8 cellular contexts compared by ENCODE assay signal in genomic region chr3:130895690-130896089, GRCh38. TPM values are rescaled to one million over a fixed set of nuclear protein-coding genes. Genes with fewer than 3 reads are reported as not detected.
DNase-seq lines count a peak whose midpoint lies in the region; ATAC-seq and TF ChIP-seq lines count a peak whose summit lies in the region.

No MANE protein-coding gene starts in this region.

- H3K4me1 Mint-ChIP-seq in progenitor cell of endocrine pancreas (ENCODE audit: low read depth), result peaks cover 26% of the 10 kb centered on the region

- peak overlapping the region; percentile 82 for H3K4me3 ChIP-seq in NB4 (ENCODE audit: low read depth, low read length)
- peak overlapping the region; percentile 7 to 97 for H3K4me3 ChIP-seq in duodenal mucosa (ENCODE audit: low read depth in 1 of 2, low read length in 2 of 2)
- H3K4me3 ChIP-seq in sigmoid colon, result no peak overlapping the region

- H3K36me3 ChIP-seq in duodenal mucosa (ENCODE audit: control insufficient read depth in 1 of 2, insufficient read depth in 2 of 2, low read length in 2 of 2) (no peaks in the 10 kb centered on the region), sigmoid colon (no peaks in the 10 kb centered on the region)

- H3K4me1 ChIP-seq in duodenal mucosa (ENCODE audit: control insufficient read depth in 1 of 2, insufficient read depth in 2 of 2, low read length in 2 of 2) (peaks cover 18 to 27% of the 10 kb centered on the region in 2 donors), sigmoid colon (peaks cover 0 to 26% (median 23%) of the 10 kb centered on the region in 4 donors)

- no peak for TF ChIP-seq POLR2A in NB4 (IDR thresholded peaks at IDR 0.05; ENCODE audit: extremely low read depth, insufficient read length)
- no peak for TF ChIP-seq POLR2A in sigmoid colon (IDR thresholded peaks at IDR 0.05)

- H3K27ac ChIP-seq in duodenal mucosa (ENCODE audit: low read depth, low read length), result no peak overlapping the region
- no peak overlapping the region for H3K27ac ChIP-seq in sigmoid colon

- DNase-seq in NCI-H2107 treated with DMSO at 0.1 percent for 48 hours (lab: John Stamatoyannopoulos, UW; ENCODE audit: unreplicated experiment) (peak; percentile 62), NCI-H2107 (lab: John Stamatoyannopoulos, UW) (no peak), NB4 (ENCODE audit: low read depth) (no peak), progenitor cell of endocrine pancreas (ENCODE audit: low spot score, unreplicated experiment) (no peak), sigmoid colon (no peak)

- H3K4me3 Mint-ChIP-seq in progenitor cell of endocrine pancreas (ENCODE audit: low read depth), result peak overlapping the region; percentile 97

- H3K27ac Mint-ChIP-seq in progenitor cell of endocrine pancreas, result no peak overlapping the region

- H3K9me3 Mint-ChIP-seq in progenitor cell of endocrine pancreas (ENCODE audit: low read depth), result no peaks in the 10 kb centered on the region

- H3K27me3 Mint-ChIP-seq in progenitor cell of endocrine pancreas, result no peaks in the 10 kb centered on the region

- H3K9me3 ChIP-seq in duodenal mucosa (ENCODE audit: control insufficient read depth in 1 of 2, low read length in 2 of 2) (no peaks in the 10 kb centered on the region), sigmoid colon (no peaks in the 10 kb centered on the region)

- H3K36me3 Mint-ChIP-seq in progenitor cell of endocrine pancreas (ENCODE audit: insufficient read depth), result no peaks in the 10 kb centered on the region

- WGBS in sigmoid colon, 2 donors, result 87 to 91% methylated on average over 1 of the region's 1 CpG

- no peaks in the 10 kb centered on the region for H3K27me3 ChIP-seq in duodenal mucosa (ENCODE audit: control insufficient read depth in 1 of 2, insufficient read depth in 2 of 2, low read length in 2 of 2)
- no peaks in the 10 kb centered on the region for H3K27me3 ChIP-seq in sigmoid colon

- TF ChIP-seq EP300 in sigmoid colon (IDR thresholded peaks at IDR 0.05), result no peak

- peak overlapping the region in 1 of 2 donors; percentile 5 for H3K9ac ChIP-seq in duodenal mucosa (ENCODE audit: low read depth in 1 of 2, low read length in 2 of 2)

- no peak for TF ChIP-seq CTCF in NB4 (IDR thresholded peaks at IDR 0.05; ENCODE audit: low read depth, low read length)
- no peak for TF ChIP-seq CTCF in progenitor cell of endocrine pancreas (IDR thresholded peaks at IDR 0.05; ENCODE audit: unreplicated experiment)
- TF ChIP-seq CTCF in sigmoid colon (IDR thresholded peaks at IDR 0.05), result no peak

- no peak for ATAC-seq in GM19035 (IDR thresholded peaks at IDR 0.05; ENCODE audit: unreplicated experiment)
- no peak for ATAC-seq in HG03457 (IDR thresholded peaks at IDR 0.05; ENCODE audit: unreplicated experiment)

- intact Hi-C loops in sigmoid colon (cut with DNase I), result no loop called here

RNA-seq across cellular contexts. Expression of gene ATP2C1, which starts 1.8 kb away (rescaled TPM):
- total RNA-seq in progenitor cell of endocrine pancreas (82.7 and 83.5 TPM in 2 replicates), sigmoid colon (10 to 100 TPM; 35.2 to 46.7 (median 39.1) TPM)
- 10 to 100 TPM; 13.8 to 38.7 (median 19.0) TPM for polyA plus RNA-seq in sigmoid colon

Comparison
In these comparisons a context has a peak if more than half of its experiments do, and no peak if none do; other contexts are left out.
1. H3K4me3 ChIP-seq: peak in NB4 (single experiment) and duodenal mucosa (2 of 2); none in sigmoid colon (0 of 4).